In the genomic region with DNA sequence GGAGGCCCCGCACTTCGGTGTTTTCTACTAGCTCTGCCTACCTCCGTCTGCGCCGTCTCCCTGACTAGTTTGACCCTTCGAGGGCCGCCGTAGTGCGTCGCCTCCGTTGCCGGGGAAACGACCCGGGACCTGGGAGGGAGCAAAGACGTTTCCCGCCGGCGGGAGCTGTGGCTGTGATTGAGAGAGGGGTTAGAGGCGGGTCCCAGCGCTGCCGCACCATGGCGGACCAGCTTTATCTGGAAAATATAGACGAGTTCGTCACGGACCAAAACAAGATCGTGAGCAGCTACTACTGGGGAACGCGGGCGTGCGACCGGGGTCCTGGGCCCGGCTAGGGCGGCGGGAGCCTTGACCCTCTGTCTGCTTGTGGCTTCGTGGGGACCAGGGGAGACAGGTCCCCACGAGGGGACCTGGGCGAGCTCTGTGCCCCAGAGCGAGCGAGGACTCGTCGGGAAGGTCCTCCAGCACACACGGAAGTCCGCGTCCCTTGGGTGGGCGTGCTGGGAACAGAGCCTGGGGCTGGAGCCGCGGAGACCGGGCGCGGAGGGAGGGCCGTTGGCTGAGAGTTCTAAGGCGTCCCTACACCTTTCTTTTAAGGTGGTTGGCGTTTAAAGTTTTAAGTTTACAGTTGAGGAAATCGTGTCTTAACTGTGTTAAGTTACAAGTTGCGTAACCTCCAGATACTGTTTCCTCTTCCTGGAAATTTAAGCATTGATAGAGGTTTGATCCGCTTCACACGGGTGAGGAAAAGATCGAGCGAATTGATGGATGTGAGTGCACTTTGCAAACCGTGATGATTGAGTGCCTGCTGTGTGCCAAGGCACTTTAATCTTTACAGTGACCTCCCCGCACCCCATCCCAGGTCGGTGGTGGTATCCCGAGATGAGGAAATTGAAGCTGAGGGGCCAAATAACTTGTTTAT, we compare ENCODE assay signal across 9 cellular contexts. TPM values are rescaled to one million over a fixed set of nuclear protein-coding genes. Genes with fewer than 3 reads are reported as not detected.
DNase-seq lines count a peak whose midpoint lies in the region; ATAC-seq, FAIRE-seq and TF ChIP-seq lines count a peak whose summit lies in the region.
"Had no signal": no experiment of that assay in that cellular context is flagged by ENCODE, and none has a peak within 500 bp of the region (broad histone marks: within the 10 kb centered on the region; RNA-seq: fewer than 3 reads in every experiment).

A gene with protein sequence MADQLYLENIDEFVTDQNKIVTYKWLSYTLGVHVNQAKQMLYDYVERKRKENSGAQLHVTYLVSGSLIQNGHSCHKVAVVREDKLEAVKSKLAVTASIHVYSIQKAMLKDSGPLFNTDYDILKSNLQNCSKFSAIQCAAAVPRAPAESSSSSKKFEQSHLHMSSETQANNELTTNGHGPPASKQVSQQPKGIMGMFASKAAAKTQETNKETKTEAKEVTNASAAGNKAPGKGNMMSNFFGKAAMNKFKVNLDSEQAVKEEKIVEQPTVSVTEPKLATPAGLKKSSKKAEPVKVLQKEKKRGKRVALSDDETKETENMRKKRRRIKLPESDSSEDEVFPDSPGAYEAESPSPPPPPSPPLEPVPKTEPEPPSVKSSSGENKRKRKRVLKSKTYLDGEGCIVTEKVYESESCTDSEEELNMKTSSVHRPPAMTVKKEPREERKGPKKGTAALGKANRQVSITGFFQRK (plus strand): TSS at position 142 of the 922 bp plus-strand sequence. CDS start 77 bp downstream, at position 219.

- no peaks in the 10 kb centered on the region for H3K9me1 ChIP-seq in keratinocyte (ENCODE audit: control insufficient read depth, extremely low read depth, insufficient read depth, low read length)

- H2AFZ ChIP-seq in keratinocyte (ENCODE audit: control insufficient read depth, low read length): peak within 1 kb of the TSS; percentile 96

- H4K20me1 ChIP-seq in keratinocyte (ENCODE audit: control insufficient read depth, extremely low read depth, insufficient read depth, low read length): no peaks in the 10 kb centered on the region

- H3K9ac ChIP-seq in keratinocyte (ENCODE audit: control insufficient read depth, extremely low read depth, insufficient read depth, low read length): peak within 1 kb of the TSS; percentile 92

- peaks cover 14% of the 10 kb centered on the region for H3K79me2 ChIP-seq in keratinocyte (ENCODE audit: control insufficient read depth, insufficient read depth, low read length)

- H3K36me3 ChIP-seq in keratinocyte (ENCODE audit: control insufficient read depth in 2 of 2, extremely low read depth in 1 of 2, insufficient read depth in 2 of 2, low read length in 2 of 2): no peaks in the 10 kb centered on the region

- no peak for FAIRE-seq in keratinocyte (lab: Jason Lieb, UNC)
- FAIRE-seq: colon had no signal

- dilution Hi-C loops in keratinocyte (cut with MboI; ENCODE audit: extremely low pct_ligation_motif_present, low sequenced_read_pairs): no loop called here

- TF ChIP-seq CTCF in keratinocyte (optimal IDR thresholded peaks at IDR 0.05 in 1 of 3, IDR thresholded peaks at IDR 0.05 in 1 of 3, conservative IDR thresholded peaks at IDR 0.05 in 1 of 3; ENCODE audit: extremely low read depth in 1 of 3, insufficient read depth in 2 of 3, low read length in 3 of 3): no peak

- peak; percentile 92 for ATAC-seq in HG03439 (IDR thresholded peaks at IDR 0.05; ENCODE audit: unreplicated experiment)

- peak within 1 kb of the TSS; percentile 97 for H3K4me2 ChIP-seq in keratinocyte (ENCODE audit: control insufficient read depth, extremely low read depth, insufficient read depth, low read depth, low read length)

- H3K9me3 ChIP-seq in keratinocyte (ENCODE audit: control insufficient read depth, low read depth, low read length): no peaks in the 10 kb centered on the region

- peak within 1 kb of the TSS; percentile 93 to 100 (median 94) for H3K4me3 ChIP-seq in keratinocyte (ENCODE audit: control insufficient read depth in 2 of 3, extremely low read depth in 1 of 3, insufficient read depth in 2 of 3, low read depth in 1 of 3, low read length in 3 of 3)

- peak within 1 kb of the TSS; percentile 88 for H3K27ac ChIP-seq in keratinocyte (ENCODE audit: control insufficient read depth, insufficient read depth, low read length)

- peaks cover 15% of the 10 kb centered on the region for H3K4me1 ChIP-seq in keratinocyte (ENCODE audit: control insufficient read depth, extremely low read depth, insufficient read depth, low read length)

- peak; percentile 94 for DNase-seq in AG20443 (ENCODE audit: low spot score)
- DNase-seq in GM19238 (ENCODE audit: insufficient read length, low spot score): peak; percentile 73
- peak; percentile 95 for DNase-seq in NCI-H510A (lab: John Stamatoyannopoulos, UW)
- DNase-seq in activated CD4-positive, alpha-beta T cell treated with anti-CD3 and anti-CD28 coated beads for 1 hour: peak; percentile 94
- peak; percentile 65 to 81 for DNase-seq in cerebellar nuclear complex (lab: John Stamatoyannopoulos, UW)
- no peak for DNase-seq in keratinocyte (ENCODE audit: low read depth, low spot score)
- DNase-seq in stimulated activated CD4-positive, alpha-beta T cell treated with anti-CD3 and anti-CD28 coated beads, Interleukin-15, amount 100 ng/mL, for 1 hour (ENCODE audit: low read depth in 1 of 2, low spot score in 1 of 2): peak; percentile 88 to 90

- H3K27me3 ChIP-seq in keratinocyte (ENCODE audit: control insufficient read depth, extremely low read depth, insufficient read depth, low read length): no peaks in the 10 kb centered on the region

RNA-seq across cellular contexts. Expression of the gene that starts here (rescaled TPM):
- 9.1 to 16.7 TPM (median 12.0 TPM) in 3 replicates for polyA plus RNA-seq in keratinocyte
- 7.9 TPM for polyA plus RNA-seq in keratinocyte (2011; ENCODE audit: low read depth)
- 5.4 and 10.7 TPM in 2 replicates for polyA plus RNA-seq in keratinocyte (2011; cell fraction: cytosol; rRNA removed)
- polyA plus RNA-seq in keratinocyte (2011; cell fraction: nucleus; rRNA removed): 13.8 and 17.4 TPM in 2 replicates
- polyA plus RNA-seq in keratinocyte (2012; ENCODE audit: low replicate concordance): 4.5 and 7.4 TPM in 2 replicates
- 11.6 to 26.3 TPM (median 15.4 TPM) in 3 replicates for polyA minus RNA-seq in keratinocyte
- 4.4 TPM for polyA minus RNA-seq in keratinocyte (2011; cell fraction: cytosol; rRNA and poly(A)+ RNA removed)
- 3.2 and 9.3 TPM in 2 replicates for polyA minus RNA-seq in keratinocyte (2011; cell fraction: nucleus; rRNA and poly(A)+ RNA removed)
